1 cellular context compared by ENCODE assay signal in the genomic region with DNA sequence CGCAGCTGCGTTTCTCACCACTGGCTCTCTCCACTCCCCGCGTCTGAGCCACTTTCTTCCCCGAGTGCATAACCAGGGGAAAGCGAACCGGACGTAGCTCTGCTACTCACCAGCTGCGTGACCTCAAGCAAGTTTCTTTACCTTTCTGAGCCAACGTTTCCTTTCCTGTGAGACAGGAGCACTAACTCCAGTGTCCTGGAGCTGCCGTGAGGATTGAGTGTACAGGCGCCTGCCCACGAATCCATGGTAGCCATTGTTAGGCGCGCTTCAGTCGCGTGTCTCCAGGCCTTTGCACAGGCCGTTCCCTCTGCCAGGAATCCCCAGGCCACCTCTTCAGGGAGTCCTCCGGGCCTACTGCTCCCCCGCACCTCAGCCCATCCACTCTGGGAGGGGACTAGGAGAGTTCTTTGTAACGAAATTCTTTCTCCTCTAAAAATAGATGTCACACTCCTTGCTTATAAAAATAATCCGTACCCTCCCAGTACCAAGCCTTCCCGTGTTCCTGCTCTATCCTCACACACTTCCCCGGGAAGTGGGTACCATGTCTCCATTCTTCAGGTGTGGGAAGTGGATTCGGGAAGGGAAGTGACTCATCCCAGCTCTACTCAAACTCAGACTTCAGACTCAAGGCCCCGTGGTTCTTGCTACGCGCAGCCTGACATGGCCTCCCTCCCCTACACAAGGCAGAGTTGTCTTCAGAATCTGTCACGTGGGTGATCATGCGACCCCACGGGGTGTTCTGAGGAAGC.
TF ChIP-seq lines count a peak whose summit lies in the region.

No MANE protein-coding gene starts in this region.

TF ChIP-seq in H1, 55 proteins besides CTCF, POLR2A, EP300 and RAD21:
- TF ChIP-seq POU5F1 (IDR thresholded peaks at IDR 0.05; ENCODE audit: low read depth, low read length) (no peak), FOSL1 (IDR thresholded peaks at IDR 0.05; ENCODE audit: insufficient read depth, low read depth, low read length) (no peak), NANOG (IDR thresholded peaks at IDR 0.05; ENCODE audit: insufficient read depth, low read depth, low read length, poor library complexity, severe bottlenecking) (no peak), ZNF274 (IDR thresholded peaks at IDR 0.05; ENCODE audit: borderline replicate concordance, extremely low read depth, low read length) (no peak), HDAC6 (IDR thresholded peaks at IDR 0.05; ENCODE audit: low read depth, low read length) (no peak), SIN3A (conservative IDR thresholded peaks at IDR 0.05 in 1 of 2, IDR thresholded peaks at IDR 0.05 in 1 of 2; ENCODE audit: low read depth in 1 of 2, low read length in 2 of 2) (no peak), TAF1 (IDR thresholded peaks at IDR 0.05; ENCODE audit: low read depth, low read length) (no peak), CTBP2 (IDR thresholded peaks at IDR 0.05; ENCODE audit: borderline replicate concordance, insufficient read depth, insufficient read length, low read length) (no peak), KDM5A (IDR thresholded peaks at IDR 0.05; ENCODE audit: low read length) (no peak), CBX8 (IDR thresholded peaks at IDR 0.05; ENCODE audit: borderline replicate concordance, low read depth, low read length) (no peak), SP2 (IDR thresholded peaks at IDR 0.05; ENCODE audit: low read length) (no peak), EGR1 (IDR thresholded peaks at IDR 0.05; ENCODE audit: borderline replicate concordance, low read depth, low read length) (no peak), KDM1A (IDR thresholded peaks at IDR 0.05; ENCODE audit: borderline replicate concordance, low read length) (no peak), SUZ12 (IDR thresholded peaks at IDR 0.05; ENCODE audit: low read length) (no peak), POLR2AphosphoS5 (IDR thresholded peaks at IDR 0.05; ENCODE audit: low read depth, low read length) (no peak)
- TF ChIP-seq, protein P1, sequence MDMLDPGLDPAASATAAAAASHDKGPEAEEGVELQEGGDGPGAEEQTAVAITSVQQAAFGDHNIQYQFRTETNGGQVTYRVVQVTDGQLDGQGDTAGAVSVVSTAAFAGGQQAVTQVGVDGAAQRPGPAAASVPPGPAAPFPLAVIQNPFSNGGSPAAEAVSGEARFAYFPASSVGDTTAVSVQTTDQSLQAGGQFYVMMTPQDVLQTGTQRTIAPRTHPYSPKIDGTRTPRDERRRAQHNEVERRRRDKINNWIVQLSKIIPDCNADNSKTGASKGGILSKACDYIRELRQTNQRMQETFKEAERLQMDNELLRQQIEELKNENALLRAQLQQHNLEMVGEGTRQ (IDR thresholded peaks at IDR 0.05; ENCODE audit: low read length) = no peak
- TF ChIP-seq, protein P2, sequence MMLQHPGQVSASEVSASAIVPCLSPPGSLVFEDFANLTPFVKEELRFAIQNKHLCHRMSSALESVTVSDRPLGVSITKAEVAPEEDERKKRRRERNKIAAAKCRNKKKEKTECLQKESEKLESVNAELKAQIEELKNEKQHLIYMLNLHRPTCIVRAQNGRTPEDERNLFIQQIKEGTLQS (IDR thresholded peaks at IDR 0.05; ENCODE audit: insufficient read depth, low read depth, low read length) = no peak
- TF ChIP-seq, protein P3, sequence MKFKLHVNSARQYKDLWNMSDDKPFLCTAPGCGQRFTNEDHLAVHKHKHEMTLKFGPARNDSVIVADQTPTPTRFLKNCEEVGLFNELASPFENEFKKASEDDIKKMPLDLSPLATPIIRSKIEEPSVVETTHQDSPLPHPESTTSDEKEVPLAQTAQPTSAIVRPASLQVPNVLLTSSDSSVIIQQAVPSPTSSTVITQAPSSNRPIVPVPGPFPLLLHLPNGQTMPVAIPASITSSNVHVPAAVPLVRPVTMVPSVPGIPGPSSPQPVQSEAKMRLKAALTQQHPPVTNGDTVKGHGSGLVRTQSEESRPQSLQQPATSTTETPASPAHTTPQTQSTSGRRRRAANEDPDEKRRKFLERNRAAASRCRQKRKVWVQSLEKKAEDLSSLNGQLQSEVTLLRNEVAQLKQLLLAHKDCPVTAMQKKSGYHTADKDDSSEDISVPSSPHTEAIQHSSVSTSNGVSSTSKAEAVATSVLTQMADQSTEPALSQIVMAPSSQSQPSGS (IDR thresholded peaks at IDR 0.05; ENCODE audit: low read length) = no peak
